Comparison of ENCODE assay signal across 21 cellular contexts in genomic region chr5:51159606-51160005, GRCh38.
DNase-seq lines count a peak whose midpoint lies in the region; ATAC-seq, FAIRE-seq and TF ChIP-seq lines count a peak whose summit lies in the region.
"Had no signal": no experiment of that assay in that cellular context is flagged by ENCODE, and none has a peak within 500 bp of the region (broad histone marks: within the 10 kb centered on the region; RNA-seq: fewer than 3 reads in every experiment).

No MANE protein-coding gene starts in this region.

- H3K14ac ChIP-seq in H1 (ENCODE audit: insufficient read length): no peak overlapping the region

- peak overlapping the region; percentile 73; the same call in 1 of the 2 replicates for H3K18ac ChIP-seq in H1 (ENCODE audit: extremely low read depth, low read length)

- no peaks in the 10 kb centered on the region for H3K23me2 ChIP-seq in H1 (ENCODE audit: low read depth, low read length)

- no peak overlapping the region for H3K9ac ChIP-seq in H1 (replicated peaks in 1 of 4; ENCODE audit: extremely low read depth in 1 of 4, low read depth in 3 of 4, low read length in 3 of 4)

- no peak overlapping the region for H4K5ac ChIP-seq in H1 (ENCODE audit: insufficient read length, low read depth, low read length)

- H2BK120ac ChIP-seq in H1 (replicated peaks; ENCODE audit: low read depth, low read length): no peak overlapping the region

- peak overlapping the region in 1 of 7 donors; percentile 80 for H3K27ac Mint-ChIP-seq in CD14-positive monocyte
- no peak overlapping the region for H3K27ac Mint-ChIP-seq in naive thymus-derived CD4-positive, alpha-beta T cell
- H3K27ac Mint-ChIP-seq in stimulated activated memory B cell treated with anti-CD40 and anti-IgM and Interleukin-4, amounts not matched to agents 10 μg/mL and 1 μg/mL and 100 μg/mL, for 72 hours: no peak overlapping the region
- H3K27ac Mint-ChIP-seq: CD4-positive, alpha-beta memory T cell; GM23338; HFFc6; IgD-negative memory B cell had no signal

- H3K36me3 Mint-ChIP-seq in CD14-positive monocyte: no peaks in the 10 kb centered on the region
- H3K36me3 Mint-ChIP-seq in naive thymus-derived CD4-positive, alpha-beta T cell: peaks cover 0 to 4% (median 0%) of the 10 kb centered on the region in 5 donors
- H3K36me3 Mint-ChIP-seq in stimulated activated memory B cell treated with anti-CD40 and anti-IgM and Interleukin-4, amounts not matched to agents 10 μg/mL and 1 μg/mL and 100 μg/mL, for 72 hours: no peaks in the 10 kb centered on the region
- H3K36me3 Mint-ChIP-seq: CD4-positive, alpha-beta memory T cell; IgD-negative memory B cell had no signal

- no peak for TF ChIP-seq EP300 in H1 (IDR thresholded peaks at IDR 0.05; ENCODE audit: borderline replicate concordance in 1 of 2, low read depth in 2 of 2, low read length in 2 of 2)

- no peak for TF ChIP-seq POLR2A in H1 (IDR thresholded peaks at IDR 0.05; ENCODE audit: control extremely low read depth in 1 of 2, low read depth in 2 of 2, low read length in 2 of 2)
- no peak for TF ChIP-seq POLR2A in GM12891 (IDR thresholded peaks at IDR 0.05; ENCODE audit: low read depth, low read length)

- DNase-seq in CD14-positive monocyte (ENCODE audit: low spot score) (peak; percentile 41), H1 (ENCODE audit: low read depth in 1 of 2, low spot score in 2 of 2) (no peak), amniotic stem cell (lab: John Stamatoyannopoulos, UW) (no peak), NCI-H1417 treated with DMSO at 0.1 percent for 48 hours (lab: John Stamatoyannopoulos, UW) (no peak), GM12891 (ENCODE audit: insufficient read length, low spot score) (no peak)
- DNase-seq in naive thymus-derived CD4-positive, alpha-beta T cell: no peak
- no peak for DNase-seq in activated CD4-positive, alpha-beta T cell treated with anti-CD3 and anti-CD28 coated beads for 48 hours
- DNase-seq: ACHN; BE2C; C1 segment of cervical spinal cord; CD4-positive, alpha-beta memory T cell; DMS153; DMS79; GDM1; HFFc6 had no signal

- H3K79me1 ChIP-seq in H1 (ENCODE audit: low read depth, low read length): no peaks in the 10 kb centered on the region

- no peaks in the 10 kb centered on the region for H3K27me3 ChIP-seq in H1 (replicated peaks in 1 of 4; ENCODE audit: control insufficient read depth in 3 of 4, extremely low read depth in 1 of 4, insufficient read depth in 3 of 4, low read length in 3 of 4)
- H3K27me3 ChIP-seq in naive thymus-derived CD4-positive, alpha-beta T cell (ENCODE audit: control insufficient read depth in 2 of 2, insufficient read depth in 2 of 2, low read length in 2 of 2): no peaks in the 10 kb centered on the region
- H3K27me3 ChIP-seq: BE2C had no signal

- H3K4me3 ChIP-seq in H1 (ENCODE audit: extremely low read depth in 1 of 4, insufficient read depth in 2 of 4, low read depth in 3 of 4, low read length in 4 of 4): no peak overlapping the region
- no peak overlapping the region for H3K4me3 ChIP-seq in naive thymus-derived CD4-positive, alpha-beta T cell (ENCODE audit: low read length)
- H3K4me3 ChIP-seq: GM23338 had no signal

- peaks cover 0 to 2% (median 0%) of the 10 kb centered on the region in 4 experiments; a peak in 2 of 7 replicates for H3K4me1 ChIP-seq in H1 (replicated peaks in 1 of 4; ENCODE audit: control insufficient read depth in 3 of 4, insufficient read depth in 4 of 4, low read length in 3 of 4)
- no peaks in the 10 kb centered on the region for H3K4me1 ChIP-seq in naive thymus-derived CD4-positive, alpha-beta T cell (ENCODE audit: control insufficient read depth in 2 of 2, insufficient read depth in 2 of 2, low read length in 2 of 2)
- H3K4me1 ChIP-seq: BE2C had no signal

- H2AFZ ChIP-seq in H1 (ENCODE audit: low read length): no peak overlapping the region
- H2AFZ ChIP-seq: GM23338 had no signal

- H3K4ac ChIP-seq in H1 (replicated peaks; ENCODE audit: insufficient read length, low read depth, low read length): no peak overlapping the region

- H2BK20ac ChIP-seq in H1 (ENCODE audit: low read length): no peak overlapping the region

- intact Hi-C loops in CD14-positive monocyte (cut with micrococcal nuclease): no loop called here
- intact Hi-C loops in naive thymus-derived CD4-positive, alpha-beta T cell (cut with micrococcal nuclease): no loop called here

- H3K9me3 Mint-ChIP-seq in CD14-positive monocyte: peaks cover 8 to 29% (median 11%) of the 10 kb centered on the region in 7 donors
- H3K9me3 Mint-ChIP-seq in naive thymus-derived CD4-positive, alpha-beta T cell: peaks cover 5 to 43% (median 15%) of the 10 kb centered on the region in 11 donors
- peaks cover 14% of the 10 kb centered on the region for H3K9me3 Mint-ChIP-seq in stimulated activated memory B cell treated with anti-CD40 and anti-IgM and Interleukin-4, amounts not matched to agents 10 μg/mL and 1 μg/mL and 100 μg/mL, for 72 hours

- no peak for TF ChIP-seq CTCF in CD14-positive monocyte (IDR thresholded peaks at IDR 0.05)
- no peak for TF ChIP-seq CTCF in H1 (IDR thresholded peaks at IDR 0.05; ENCODE audit: control extremely low read depth in 1 of 3, insufficient read depth in 1 of 3, low read depth in 1 of 3, low read length in 3 of 3)

- no peaks in the 10 kb centered on the region for H3K36me3 ChIP-seq in H1 (ENCODE audit: control insufficient read depth in 2 of 4, insufficient read depth in 4 of 4, low read length in 3 of 4)
- H3K36me3 ChIP-seq in naive thymus-derived CD4-positive, alpha-beta T cell (ENCODE audit: control insufficient read depth in 2 of 3, insufficient read depth in 3 of 3, low read length in 3 of 3): no peaks in the 10 kb centered on the region
- H3K36me3 ChIP-seq: BE2C had no signal

- no peak overlapping the region for H2BK5ac ChIP-seq in H1 (ENCODE audit: low read depth, low read length)

- 100% methylated on average over 2 of the region's 2 CpGs; no CpG with 5 or more reads in 1 of the 2 experiments for WGBS in H1 (ENCODE audit: extremely low coverage in 1 of 2, insufficient coverage in 1 of 2, insufficient read length in 1 of 2, insufficient replicate concordance in 2 of 2, low coverage in 1 of 2, low lambda C conversion rate in 2 of 2, missing lambda C conversion rate in 1 of 2), 2 experiments

- H2BK12ac ChIP-seq in H1 (ENCODE audit: low read depth, low read length): peak overlapping the region; percentile 23; the same call in 1 of the 2 replicates

- peaks cover 0 to 3% (median 0%) of the 10 kb centered on the region in 3 donors for H3K27me3 Mint-ChIP-seq in CD14-positive monocyte (ENCODE audit: low read depth in 3 of 3)
- no peaks in the 10 kb centered on the region for H3K27me3 Mint-ChIP-seq in naive thymus-derived CD4-positive, alpha-beta T cell
- H3K27me3 Mint-ChIP-seq in stimulated activated memory B cell treated with anti-CD40 and anti-IgM and Interleukin-4, amounts not matched to agents 10 μg/mL and 1 μg/mL and 100 μg/mL, for 72 hours: no peaks in the 10 kb centered on the region
- H3K27me3 Mint-ChIP-seq: CD4-positive, alpha-beta memory T cell; IgD-negative memory B cell had no signal

- H3K4me3 Mint-ChIP-seq in CD14-positive monocyte: no peak overlapping the region
- H3K4me3 Mint-ChIP-seq in naive thymus-derived CD4-positive, alpha-beta T cell: no peak overlapping the region
- no peak overlapping the region for H3K4me3 Mint-ChIP-seq in stimulated activated memory B cell treated with anti-CD40 and anti-IgM and Interleukin-4, amounts not matched to agents 10 μg/mL and 1 μg/mL and 100 μg/mL, for 72 hours
- H3K4me3 Mint-ChIP-seq: CD4-positive, alpha-beta memory T cell; GM23338; HFFc6; IgD-negative memory B cell had no signal

- 0 out of 2 replicates have a peak overlapping the region, but pooled peaks have one; percentile 51 for H2BK15ac ChIP-seq in H1 (ENCODE audit: low read length)

- POLR2A ChIA-PET in H1 (lab: Charles Lee; ENCODE audit: partially characterized antibody): no interaction called here
- POLR2A ChIA-PET in naive thymus-derived CD4-positive, alpha-beta T cell (lab: Charles Lee): no interaction called here

- H3K56ac ChIP-seq in H1 (replicated peaks; ENCODE audit: insufficient read length, low read depth, low read length): no peak overlapping the region

- H3K23ac ChIP-seq in H1 (ENCODE audit: insufficient read length): no peak overlapping the region

- H4K20me1 ChIP-seq in H1 (replicated peaks in 1 of 2; ENCODE audit: control insufficient read depth in 1 of 2, insufficient read depth in 2 of 2, low read length in 2 of 2): no peaks in the 10 kb centered on the region

- no peak overlapping the region for H3K4me2 ChIP-seq in H1 (ENCODE audit: insufficient read depth in 1 of 2, low read depth in 2 of 2, low read length in 2 of 2)
- H3K4me2 ChIP-seq: GM23338 had no signal

- TF ChIP-seq RAD21 in H1 (IDR thresholded peaks at IDR 0.05 in 1 of 2, conservative IDR thresholded peaks at IDR 0.05 in 1 of 2; ENCODE audit: low read depth in 2 of 2, low read length in 2 of 2): no peak

- no peak overlapping the region for H3K27ac ChIP-seq in H1 (ENCODE audit: low read depth, low read length)
- H3K27ac ChIP-seq in naive thymus-derived CD4-positive, alpha-beta T cell (ENCODE audit: low read depth, low read length): no peak overlapping the region

- H4K91ac ChIP-seq in H1 (replicated peaks; ENCODE audit: insufficient read length, low read length): no peak overlapping the region

- no peak overlapping the region for H4K8ac ChIP-seq in H1 (ENCODE audit: extremely low read depth, insufficient read depth, low read length)

- H2AK5ac ChIP-seq in H1 (ENCODE audit: low read depth, low read length): no peak overlapping the region

- peak; percentile 16 for ATAC-seq in naive thymus-derived CD4-positive, alpha-beta T cell
- ATAC-seq in stimulated activated memory B cell treated with anti-CD40 and anti-IgM and Interleukin-4, amounts not matched to agents 10 μg/mL and 1 μg/mL and 100 μg/mL, for 72 hours: peak; percentile 31
- ATAC-seq: HCT116, HepG2 had no signal

- H3K9me3 ChIP-seq in H1 (ENCODE audit: insufficient read depth in 2 of 2, low read depth in 1 of 2, low read length in 1 of 2): peaks cover 0 to 2% of the 10 kb centered on the region in 2 experiments; a peak in 1 of 4 replicates
- H3K9me3 ChIP-seq in naive thymus-derived CD4-positive, alpha-beta T cell (ENCODE audit: control insufficient read depth in 2 of 3, low read length in 3 of 3): peaks cover 0 to 10% (median 0%) of the 10 kb centered on the region in 3 experiments
- H3K9me3 ChIP-seq: BE2C had no signal

- FAIRE-seq in H1 (lab: Jason Lieb, UNC): no peak
- no peak for FAIRE-seq in GM12891 (lab: Jason Lieb, UNC)
- FAIRE-seq: A204.1, HepG2 had no signal

- H3K4me1 Mint-ChIP-seq in CD14-positive monocyte: no peaks in the 10 kb centered on the region
- H3K4me1 Mint-ChIP-seq in naive thymus-derived CD4-positive, alpha-beta T cell: no peaks in the 10 kb centered on the region
- H3K4me1 Mint-ChIP-seq in stimulated activated memory B cell treated with anti-CD40 and anti-IgM and Interleukin-4, amounts not matched to agents 10 μg/mL and 1 μg/mL and 100 μg/mL, for 72 hours: no peaks in the 10 kb centered on the region
- H3K4me1 Mint-ChIP-seq: CD4-positive, alpha-beta memory T cell; IgD-negative memory B cell had no signal

- CTCF ChIA-PET in H1 (lab: Charles Lee; ENCODE audit: partially characterized antibody): interaction anchor here (1.1 to 3.0 kb wide), 4 partner anchors 12 to 218 kb away, joined by 4 to 11 read pairs (median 8); no protein-coding TSS in a partner anchor
- CTCF ChIA-PET in naive thymus-derived CD4-positive, alpha-beta T cell (lab: Charles Lee): no interaction called here

- H3K79me2 ChIP-seq in H1 (ENCODE audit: control insufficient read depth in 1 of 2, insufficient read depth in 2 of 2, low read length in 2 of 2): no peaks in the 10 kb centered on the region
